Comparison of ENCODE assay signal across 16 cellular contexts in genomic region chr6:160085226-160085625, GRCh38. TPM values are rescaled to one million over a fixed set of nuclear protein-coding genes. Genes with fewer than 3 reads are reported as not detected.
"Had no signal": no experiment of that assay in that cellular context is flagged by ENCODE, and none has a peak within 500 bp of the region (broad histone marks: within the 10 kb centered on the region; RNA-seq: fewer than 3 reads in every experiment).

No MANE protein-coding gene starts in this region.

- H3K4me1 Mint-ChIP-seq: mesothelial cell of epicardium had no signal

- H3K4me3 Mint-ChIP-seq: mesothelial cell of epicardium; naive thymus-derived CD4-positive, alpha-beta T cell; T-cell had no signal

- FAIRE-seq: urothelium cell line had no signal

- H3K9me3 Mint-ChIP-seq: naive thymus-derived CD4-positive, alpha-beta T cell; T-cell had no signal

- H3K4me1 ChIP-seq: lower lobe of right lung, psoas muscle had no signal

- H3K4me3 ChIP-seq: gastroesophageal sphincter, lower lobe of right lung, psoas muscle, sigmoid colon, stomach, thoracic aorta had no signal

- DNase-seq: activated CD8-positive, alpha-beta memory T cell treated with anti-CD3 and anti-CD28 coated beads, Interleukin-2, amount 50 U/mL, for 4 hours; activated effector memory CD4-positive, alpha-beta T cell treated with anti-CD3 and anti-CD28 coated beads, Interleukin-2, amount 50 U/mL, for 16 hours; effector memory CD4-positive, alpha-beta T cell; lower lobe of right lung; naive thymus-derived CD4-positive, alpha-beta T cell; psoas muscle; sigmoid colon; stomach; T-cell; T1000 had no signal

- H3K9me3 ChIP-seq: gastroesophageal sphincter, lower lobe of right lung, psoas muscle, sigmoid colon, stomach, thoracic aorta had no signal

- H3K27ac Mint-ChIP-seq: mesothelial cell of epicardium had no signal

- H3K27me3 Mint-ChIP-seq: naive thymus-derived CD4-positive, alpha-beta T cell; T-cell had no signal

- H3K27me3 ChIP-seq: gastroesophageal sphincter, sigmoid colon, stomach had no signal

- ATAC-seq: gastroesophageal sphincter, psoas muscle, T-cell had no signal

- H3K27ac ChIP-seq: epithelial cell of prostate, gastroesophageal sphincter, lower lobe of right lung, psoas muscle, sigmoid colon, stomach, thoracic aorta had no signal

RNA-seq across cellular contexts. Expression of gene SLC22A1, which starts 36.4 kb away (rescaled TPM):
- total RNA-seq: cardiac septum had no signal
- polyA plus RNA-seq: naive thymus-derived CD4-positive, alpha-beta T cell had no signal
